ENCODE assay signal across 8 cellular contexts in the genomic region with DNA sequence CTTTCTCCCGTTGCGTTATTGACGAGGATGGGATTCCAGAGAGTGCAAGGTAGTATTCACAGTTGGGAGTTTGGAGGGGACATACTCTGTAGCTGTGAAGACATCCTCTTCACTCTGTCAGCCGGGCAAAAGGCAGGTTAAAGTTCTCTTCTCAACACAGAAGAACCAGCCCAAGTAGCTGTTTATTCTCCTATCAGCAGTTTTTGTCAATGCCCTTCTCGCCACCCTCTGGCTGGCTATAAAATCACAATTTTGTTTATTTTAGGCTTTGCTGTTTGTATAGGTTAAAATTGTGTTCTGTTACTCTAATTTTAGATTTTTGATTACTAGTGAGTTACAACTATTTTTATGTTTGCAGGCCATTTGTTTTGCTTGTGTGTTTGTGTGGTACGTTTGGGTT. TPM values are rescaled to one million over a fixed set of nuclear protein-coding genes. Genes with fewer than 3 reads are reported as not detected.
A peak's percentile ranks its signal among the peaks of the same experiment; 100 is the strongest.
DNase-seq lines count a peak whose midpoint lies in the region; ATAC-seq, FAIRE-seq and TF ChIP-seq lines count a peak whose summit lies in the region.

No MANE protein-coding gene starts in this region.

- peaks cover 13% of the 10 kb centered on the region for H3K9me3 Mint-ChIP-seq in T-helper 2 cell treated with Interferon-gamma antibody and Interleukin-4, amounts not matched to agents 5 μg/mL and 100 μg/mL, for 36 hours

- H3K36me3 Mint-ChIP-seq in T-helper 2 cell treated with Interferon-gamma antibody and Interleukin-4, amounts not matched to agents 5 μg/mL and 100 μg/mL, for 36 hours (ENCODE audit: low read depth), result no peaks in the 10 kb centered on the region

- DNase-seq in NCI-H1436 (lab: John Stamatoyannopoulos, UW) (peak; percentile 4), NCI-H1436 treated with DMSO at 0.1 percent for 48 hours (lab: John Stamatoyannopoulos, UW) (no peak), LNCaP clone FGC (ENCODE audit: low read depth) (no peak), cardiac fibroblast (ENCODE audit: low read depth in 2 of 2) (peak; percentile 22 to 53), pancreas (no peak), T1000 (lab: John Stamatoyannopoulos, UW) (no peak)
- no peak for DNase-seq in T-helper 2 cell treated with Interferon-gamma antibody and Interleukin-4, amounts not matched to agents 5 μg/mL and 100 μg/mL, for 36 hours (ENCODE audit: low spot score)
- no peak for DNase-seq in stimulated activated CD4-positive, alpha-beta T cell treated with anti-CD3 and anti-CD28 coated beads, Interleukin-2, amount 100 ng/mL, for 48 hours

- 14 to 16% methylated on average over 6 of the region's 6 CpGs for WGBS in pancreas, 2 donors

- TF ChIP-seq CTCF in LNCaP clone FGC (IDR thresholded peaks at IDR 0.05; ENCODE audit: control insufficient read depth, extremely low read depth, insufficient read depth) (peak; percentile 59), cardiac fibroblast (IDR thresholded peaks at IDR 0.05; ENCODE audit: low read depth, low read length) (no peak), pancreas (IDR thresholded peaks at IDR 0.05) (peak in 2 of 4 donors; percentile 8 to 9)

- no peak overlapping the region for H3K4me3 Mint-ChIP-seq in T-helper 2 cell treated with Interferon-gamma antibody and Interleukin-4, amounts not matched to agents 5 μg/mL and 100 μg/mL, for 36 hours

- no peaks in the 10 kb centered on the region for H3K4me1 ChIP-seq in pancreas

- intact Hi-C loops in pancreas (cut with DNase I), result no loop called here

- H3K27me3 ChIP-seq in pancreas, result no peaks in the 10 kb centered on the region

- peaks cover 29% of the 10 kb centered on the region for H3K27me3 Mint-ChIP-seq in T-helper 2 cell treated with Interferon-gamma antibody and Interleukin-4, amounts not matched to agents 5 μg/mL and 100 μg/mL, for 36 hours (ENCODE audit: low read depth)

- H3K27ac ChIP-seq in pancreas, result no peak overlapping the region

- no peaks in the 10 kb centered on the region for H3K4me1 Mint-ChIP-seq in T-helper 2 cell treated with Interferon-gamma antibody and Interleukin-4, amounts not matched to agents 5 μg/mL and 100 μg/mL, for 36 hours (ENCODE audit: low read depth)

- no peaks in the 10 kb centered on the region for H3K36me3 ChIP-seq in pancreas

- H3K9me3 ChIP-seq in pancreas, result no peaks in the 10 kb centered on the region

- no peak for FAIRE-seq in pancreas (lab: Jason Lieb, UNC)

- H3K4me3 ChIP-seq in LNCaP clone FGC (ENCODE audit: low read depth, low read length), result no peak overlapping the region
- H3K4me3 ChIP-seq in cardiac fibroblast (replicated peaks in 1 of 2; ENCODE audit: low read depth in 2 of 2, low read length in 2 of 2), result no peak overlapping the region
- H3K4me3 ChIP-seq in pancreas, result no peak overlapping the region

- no peak overlapping the region for H3K27ac Mint-ChIP-seq in T-helper 2 cell treated with Interferon-gamma antibody and Interleukin-4, amounts not matched to agents 5 μg/mL and 100 μg/mL, for 36 hours

- ATAC-seq in pancreas, result peak in 3 of 4 donors; percentile 67 to 87 (median 81)

RNA-seq across cellular contexts. Expression of a gene that starts 37.9 kb away (rescaled TPM):
- not detected for total RNA-seq in pancreas
- polyA plus RNA-seq in pancreas, result under 1 TPM in 1 of 2 donors, not detected in 1; under 0.01 TPM

RNA-seq across cellular contexts. Expression of a gene that starts 52.8 kb away (rescaled TPM):
- 1 to 10 TPM in 1 of 6 donors, under 1 TPM in 5; 0.21 to 1.4 (median 0.46) TPM for total RNA-seq in pancreas
- 1 to 10 TPM; 1.4 to 1.7 TPM for polyA plus RNA-seq in pancreas

Comparison
In these comparisons a context has a peak if more than half of its experiments do, and no peak if none do; other contexts are left out.
1. DNase-seq: peak in NCI-H1436 (single experiment) and cardiac fibroblast (2 of 2); none in NCI-H1436 treated with DMSO at 0.1 percent for 48 hours (single experiment), LNCaP clone FGC (single experiment), pancreas (0 of 6), T-helper 2 cell treated with Interferon-gamma antibody and Interleukin-4, amounts not matched to agents 5 μg/mL and 100 μg/mL, for 36 hours (single experiment), T1000 (single experiment) and stimulated activated CD4-positive, alpha-beta T cell treated with anti-CD3 and anti-CD28 coated beads, Interleukin-2, amount 100 ng/mL, for 48 hours (0 of 2).